In the genomic region with DNA sequence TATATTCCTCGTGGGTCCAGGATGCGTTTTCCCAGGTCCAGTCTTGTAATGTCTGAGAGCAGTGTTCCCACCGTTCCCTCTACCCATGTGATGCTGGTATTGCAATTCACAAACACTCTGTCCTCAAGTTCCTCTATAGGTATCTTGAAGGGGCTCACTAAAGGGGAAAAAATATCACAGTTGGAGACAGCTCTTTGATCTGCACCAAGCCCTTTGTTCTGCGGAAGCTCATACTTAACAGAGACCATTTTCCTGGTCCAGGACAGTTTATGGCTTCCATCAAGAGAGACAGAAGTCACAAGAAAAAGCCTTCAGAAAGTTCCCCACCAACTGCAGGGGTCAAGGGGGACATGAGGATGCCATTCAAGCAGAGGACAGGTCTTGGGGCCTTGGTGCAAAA, we compare ENCODE assay signal across 23 cellular contexts. TPM values are rescaled to one million over a fixed set of nuclear protein-coding genes. Genes with fewer than 3 reads are reported as not detected.
DNase-seq lines count a peak whose midpoint lies in the region; ATAC-seq, FAIRE-seq and TF ChIP-seq lines count a peak whose summit lies in the region.
"Had no signal": no experiment of that assay in that cellular context is flagged by ENCODE, and none has a peak within 500 bp of the region (broad histone marks: within the 10 kb centered on the region; RNA-seq: fewer than 3 reads in every experiment).

No MANE protein-coding gene starts in this region.

- CTCF ChIA-PET in activated CD8-positive, alpha-beta memory T cell treated with anti-CD3 and anti-CD28 coated beads, Interleukin-2, amount 10 ng/mL, durations not matched to agents 7 days and 5 days (lab: Charles Lee) = interaction anchor here (0.6 to 1.9 kb wide), 4 partner anchors 11 to 358 kb away, joined by 3 to 10 read pairs (median 6); no protein-coding TSS in a partner anchor

- peaks cover 60% of the 10 kb centered on the region for H3K4me1 ChIP-seq in Loucy (ENCODE audit: insufficient read depth, low read length, poor library complexity, severe bottlenecking)
- H3K4me1 ChIP-seq: A549, BE2C, pancreas had no signal

- no peaks in the 10 kb centered on the region for H3K9me3 Mint-ChIP-seq in activated CD8-positive, alpha-beta memory T cell treated with anti-CD3 and anti-CD28 coated beads, Interleukin-2, amount 10 ng/mL, durations not matched to agents 7 days and 5 days (ENCODE audit: low read depth)
- peaks cover 2% of the 10 kb centered on the region for H3K9me3 Mint-ChIP-seq in activated naive CD8-positive, alpha-beta T cell treated with anti-CD3 and anti-CD28 coated beads for 36 hours
- H3K9me3 Mint-ChIP-seq in naive thymus-derived CD8-positive, alpha-beta T cell = no peaks in the 10 kb centered on the region
- H3K9me3 Mint-ChIP-seq: dendritic cell treated with granulocyte-macrophage colony-stimulating factor and Interleukin-4, amounts not matched to agents 40 ng/mL and 50 ng/mL, for 4 days had no signal

- peaks cover 57% of the 10 kb centered on the region for H3K4me1 Mint-ChIP-seq in activated CD8-positive, alpha-beta memory T cell treated with anti-CD3 and anti-CD28 coated beads, Interleukin-2, amount 10 ng/mL, durations not matched to agents 7 days and 5 days
- H3K4me1 Mint-ChIP-seq in activated naive CD8-positive, alpha-beta T cell treated with anti-CD3 and anti-CD28 coated beads for 36 hours = peaks cover 47% of the 10 kb centered on the region
- peaks cover 42 to 73% (median 55%) of the 10 kb centered on the region in 4 donors for H3K4me1 Mint-ChIP-seq in naive thymus-derived CD8-positive, alpha-beta T cell

- peak overlapping the region; percentile 88 for H3K4me3 ChIP-seq in Loucy (ENCODE audit: low read length, poor library complexity, severe bottlenecking)
- H3K4me3 ChIP-seq: A549, pancreas had no signal

- H3K9ac ChIP-seq in Loucy (ENCODE audit: low read depth, low read length, poor library complexity, severe bottlenecking) = peak overlapping the region; percentile 96

- peak overlapping the region; percentile 87 for H3K4me3 Mint-ChIP-seq in activated CD8-positive, alpha-beta memory T cell treated with anti-CD3 and anti-CD28 coated beads, Interleukin-2, amount 10 ng/mL, durations not matched to agents 7 days and 5 days
- H3K4me3 Mint-ChIP-seq in activated naive CD8-positive, alpha-beta T cell treated with anti-CD3 and anti-CD28 coated beads for 36 hours = peak overlapping the region; percentile 94
- H3K4me3 Mint-ChIP-seq in naive thymus-derived CD8-positive, alpha-beta T cell = peak overlapping the region; percentile 87 to 99 (median 92)
- H3K4me3 Mint-ChIP-seq: dendritic cell treated with granulocyte-macrophage colony-stimulating factor and Interleukin-4, amounts not matched to agents 40 ng/mL and 50 ng/mL, for 4 days; naive B cell had no signal

- peaks cover 81% of the 10 kb centered on the region for H3K79me2 ChIP-seq in Loucy (ENCODE audit: insufficient read depth, low read length)

- H3K4me2 ChIP-seq in Loucy (ENCODE audit: low read depth, low read length, poor library complexity, severe bottlenecking) = peak overlapping the region; percentile 91
- H3K4me2 ChIP-seq: A549 had no signal

- H3K27ac Mint-ChIP-seq in activated CD8-positive, alpha-beta memory T cell treated with anti-CD3 and anti-CD28 coated beads, Interleukin-2, amount 10 ng/mL, durations not matched to agents 7 days and 5 days = peak overlapping the region; percentile 97
- H3K27ac Mint-ChIP-seq in activated naive CD8-positive, alpha-beta T cell treated with anti-CD3 and anti-CD28 coated beads for 36 hours = peak overlapping the region; percentile 98
- H3K27ac Mint-ChIP-seq in naive thymus-derived CD8-positive, alpha-beta T cell = peak overlapping the region; percentile 97 to 100 (median 99)
- H3K27ac Mint-ChIP-seq: dendritic cell treated with granulocyte-macrophage colony-stimulating factor and Interleukin-4, amounts not matched to agents 40 ng/mL and 50 ng/mL, for 4 days had no signal

- DNase-seq in activated CD8-positive, alpha-beta memory T cell treated with anti-CD3 and anti-CD28 coated beads, Interleukin-2, amount 10 ng/mL, durations not matched to agents 7 days and 5 days = no peak
- no peak for DNase-seq in activated CD8-positive, alpha-beta memory T cell treated with anti-CD3 and anti-CD28 coated beads, Interleukin-2, amount 50 U/mL, for 48 hours
- no peak for DNase-seq in activated naive CD8-positive, alpha-beta T cell treated with anti-CD3 and anti-CD28 coated beads for 36 hours
- DNase-seq in naive thymus-derived CD8-positive, alpha-beta T cell = peak in 4 of 10 donors; percentile 40 to 46 (median 42)
- no peak for DNase-seq in NCI-H2171 treated with DMSO at 0.1 percent for 48 hours (lab: John Stamatoyannopoulos, UW)
- no peak for DNase-seq in GM12892 (ENCODE audit: insufficient read length)
- DNase-seq in HuH-7.5 (ENCODE audit: low spot score) = no peak
- DNase-seq: BE2C, Calu3, mesenchymal stem cell, naive B cell, NCI-H2081, pancreas, right cardiac atrium, SHP77 had no signal

- H3K27me3 ChIP-seq in Loucy (ENCODE audit: insufficient read depth, low read length, poor library complexity, severe bottlenecking) = no peaks in the 10 kb centered on the region
- H3K27me3 ChIP-seq: pancreas had no signal

- FAIRE-seq in GM12892 (lab: Jason Lieb, UNC) = no peak
- FAIRE-seq: A549, bronchial epithelial cell, endothelial cell of umbilical vein, H1, pancreas, TTC549 had no signal

- H2AFZ ChIP-seq in Loucy (ENCODE audit: low read length) = no peak overlapping the region

- H3K9me3 ChIP-seq in Loucy (ENCODE audit: insufficient read depth, low read depth, low read length) = no peaks in the 10 kb centered on the region
- H3K9me3 ChIP-seq: A549, BE2C, pancreas had no signal

- H3K36me3 Mint-ChIP-seq in activated CD8-positive, alpha-beta memory T cell treated with anti-CD3 and anti-CD28 coated beads, Interleukin-2, amount 10 ng/mL, durations not matched to agents 7 days and 5 days = peaks cover 48% of the 10 kb centered on the region
- H3K36me3 Mint-ChIP-seq in activated naive CD8-positive, alpha-beta T cell treated with anti-CD3 and anti-CD28 coated beads for 36 hours = peaks cover 64% of the 10 kb centered on the region
- peaks cover 29 to 39% (median 29%) of the 10 kb centered on the region in 3 donors for H3K36me3 Mint-ChIP-seq in naive thymus-derived CD8-positive, alpha-beta T cell
- H3K36me3 Mint-ChIP-seq: naive B cell had no signal

- H3K27me3 Mint-ChIP-seq in activated CD8-positive, alpha-beta memory T cell treated with anti-CD3 and anti-CD28 coated beads, Interleukin-2, amount 10 ng/mL, durations not matched to agents 7 days and 5 days = no peaks in the 10 kb centered on the region
- no peaks in the 10 kb centered on the region for H3K27me3 Mint-ChIP-seq in activated naive CD8-positive, alpha-beta T cell treated with anti-CD3 and anti-CD28 coated beads for 36 hours
- peaks cover 0 to 1% (median 0%) of the 10 kb centered on the region in 5 donors for H3K27me3 Mint-ChIP-seq in naive thymus-derived CD8-positive, alpha-beta T cell

- no peak for TF ChIP-seq CTCF in Loucy (conservative IDR thresholded peaks at IDR 0.05; ENCODE audit: low read length)

- POLR2A ChIA-PET in naive thymus-derived CD8-positive, alpha-beta T cell (lab: Charles Lee) = interaction anchor here (0.6 to 3.4 kb wide), 9 partner anchors 7 to 138 kb away, joined by 3 to 18 read pairs (median 4); a partner anchor contains a TSS

- H3F3A ChIP-seq in Loucy (ENCODE audit: low read depth) = peaks cover 9% of the 10 kb centered on the region; the same call in 1 of the 2 replicates

- no peak for ATAC-seq in activated CD8-positive, alpha-beta memory T cell treated with anti-CD3 and anti-CD28 coated beads, Interleukin-2, amount 10 ng/mL, durations not matched to agents 7 days and 5 days
- no peak for ATAC-seq in naive thymus-derived CD8-positive, alpha-beta T cell
- ATAC-seq: A549, pancreas, right cardiac atrium had no signal

- H4K20me1 ChIP-seq in Loucy (ENCODE audit: insufficient read depth, low read length, poor library complexity, severe bottlenecking) = peaks cover 7% of the 10 kb centered on the region

- peaks cover 11% of the 10 kb centered on the region for H3K36me3 ChIP-seq in Loucy (ENCODE audit: insufficient read depth, low read length)
- H3K36me3 ChIP-seq: BE2C, pancreas had no signal

- TF ChIP-seq POLR2A in GM12892 (IDR thresholded peaks at IDR 0.05; ENCODE audit: low read depth, low read length) = no peak

- no peaks in the 10 kb centered on the region for H3K9me2 ChIP-seq in Loucy (replicated peaks; ENCODE audit: low read depth, low read length)

RNA-seq across cellular contexts. Expression of a gene that starts 2.1 kb away (rescaled TPM):
- 100 to 1,000 TPM; 428 to 526 TPM for total RNA-seq in activated CD8-positive, alpha-beta memory T cell treated with anti-CD3 and anti-CD28 coated beads, Interleukin-2, amount 10 ng/mL, durations not matched to agents 7 days and 5 days
- 100 to 1,000 TPM; 341 to 350 TPM for total RNA-seq in activated naive CD8-positive, alpha-beta T cell treated with anti-CD3 and anti-CD28 coated beads for 36 hours
- total RNA-seq in naive thymus-derived CD8-positive, alpha-beta T cell = 100 to 1,000 TPM; 355 to 362 TPM
- 1,000 to 10,000 TPM; 1,161 to 1,259 (median 1,215) TPM for polyA plus RNA-seq in naive thymus-derived CD8-positive, alpha-beta T cell
- 0.93 TPM for polyA plus RNA-seq in GM12892 (2012; ENCODE audit: missing spikeins)
- total RNA-seq: bronchial epithelial cell, Calu3, endothelial cell of umbilical vein, H1, MCF 10A had no signal
- polyA plus RNA-seq: A549, endothelial cell of umbilical vein, H1 had no signal

RNA-seq across cellular contexts. Expression of a gene that starts 3.7 kb away (rescaled TPM):
- total RNA-seq in activated CD8-positive, alpha-beta memory T cell treated with anti-CD3 and anti-CD28 coated beads, Interleukin-2, amount 10 ng/mL, durations not matched to agents 7 days and 5 days = 100 to 1,000 TPM; 192 to 218 TPM
- 100 to 1,000 TPM; 133 to 142 TPM for total RNA-seq in activated naive CD8-positive, alpha-beta T cell treated with anti-CD3 and anti-CD28 coated beads for 36 hours
- total RNA-seq in naive thymus-derived CD8-positive, alpha-beta T cell = 100 to 1,000 TPM; 202 to 209 TPM
- polyA plus RNA-seq in naive thymus-derived CD8-positive, alpha-beta T cell = 100 to 1,000 TPM; 397 to 400 (median 397) TPM
- polyA plus RNA-seq in GM12892 (2012; ENCODE audit: missing spikeins) = not detected
- total RNA-seq: bronchial epithelial cell, Calu3, endothelial cell of umbilical vein, H1, MCF 10A had no signal
- polyA plus RNA-seq: A549, endothelial cell of umbilical vein, H1 had no signal

RNA-seq across cellular contexts. Expression of a gene that starts 19.0 kb away (rescaled TPM):
- total RNA-seq in activated CD8-positive, alpha-beta memory T cell treated with anti-CD3 and anti-CD28 coated beads, Interleukin-2, amount 10 ng/mL, durations not matched to agents 7 days and 5 days = 10 to 100 TPM; 43.4 to 47.8 TPM
- total RNA-seq in activated naive CD8-positive, alpha-beta T cell treated with anti-CD3 and anti-CD28 coated beads for 36 hours = 10 to 100 TPM; 55.0 to 56.3 TPM
- 10 to 100 TPM; 48.7 to 52.8 TPM for total RNA-seq in naive thymus-derived CD8-positive, alpha-beta T cell
- polyA plus RNA-seq in naive thymus-derived CD8-positive, alpha-beta T cell = 10 to 100 TPM; 20.7 to 31.0 (median 24.3) TPM
- 17.7 TPM for polyA plus RNA-seq in GM12892 (2012; ENCODE audit: missing spikeins)

RNA-seq across cellular contexts. Expression of a gene that starts 35.9 kb away (rescaled TPM):
- 100 to 1,000 TPM; 526 to 535 TPM for total RNA-seq in activated CD8-positive, alpha-beta memory T cell treated with anti-CD3 and anti-CD28 coated beads, Interleukin-2, amount 10 ng/mL, durations not matched to agents 7 days and 5 days
- total RNA-seq in activated naive CD8-positive, alpha-beta T cell treated with anti-CD3 and anti-CD28 coated beads for 36 hours = 100 to 1,000 TPM; 364 TPM
- total RNA-seq in naive thymus-derived CD8-positive, alpha-beta T cell = 100 to 1,000 TPM; 564 to 620 TPM
- polyA plus RNA-seq in naive thymus-derived CD8-positive, alpha-beta T cell = 1,000 to 10,000 TPM in 1 of 3 donors, 100 to 1,000 TPM in 2; 811 to 1,213 (median 948) TPM
- polyA plus RNA-seq in GM12892 (2012; ENCODE audit: missing spikeins) = 0.25 TPM
- total RNA-seq: bronchial epithelial cell, Calu3, endothelial cell of umbilical vein, H1, MCF 10A had no signal
- polyA plus RNA-seq: A549, endothelial cell of umbilical vein, H1 had no signal
